ENCODE assay signal across 1 cellular context in genomic region chr6:13710552-13711383, GRCh38.
TF ChIP-seq lines count a peak whose summit lies in the region.

No MANE protein-coding gene starts in this region.

TF ChIP-seq in HepG2, 621 proteins besides CTCF, POLR2A, EP300 and RAD21 (continued from another document and continues in another):
- TF ChIP-seq THRA (CRISPR knock-in tag; IDR thresholded peaks at IDR 0.05; ENCODE audit: borderline replicate concordance) (no peak), UBTF (CRISPR knock-in tag; IDR thresholded peaks at IDR 0.05) (peak; percentile 86), ZNF546 (CRISPR knock-in tag; conservative IDR thresholded peaks at IDR 0.05) (no peak), PRMT3 (CRISPR knock-in tag; IDR thresholded peaks at IDR 0.05; ENCODE audit: borderline replicate concordance, low read depth) (no peak), ZNF136 (CRISPR knock-in tag; IDR thresholded peaks at IDR 0.05; ENCODE audit: low read depth) (no peak), LBX2 (CRISPR knock-in tag; IDR thresholded peaks at IDR 0.05; ENCODE audit: borderline replicate concordance) (no peak), PLRG1 (conservative IDR thresholded peaks at IDR 0.05) (no peak), GTF2F1 (IDR thresholded peaks at IDR 0.05; ENCODE audit: low read length) (no peak), POGZ (CRISPR knock-in tag; IDR thresholded peaks at IDR 0.05) (peak; percentile 27; the same call in 1 of the 2 replicates), NFIB (CRISPR knock-in tag; IDR thresholded peaks at IDR 0.05; ENCODE audit: borderline replicate concordance) (no peak), KDM5A (IDR thresholded peaks at IDR 0.05; ENCODE audit: borderline replicate concordance, low read length) (peak; percentile 57; the same call in 1 of the 2 replicates), HES4 (CRISPR knock-in tag; IDR thresholded peaks at IDR 0.05; ENCODE audit: borderline replicate concordance) (peak; percentile 45; the same call in 1 of the 2 replicates), ZNF296 (CRISPR knock-in tag; conservative IDR thresholded peaks at IDR 0.05) (no peak), BCL3 (CRISPR knock-in tag; IDR thresholded peaks at IDR 0.05) (0 out of 2 replicates have a peak, but pooled peaks have one; percentile 24), MLLT10 (CRISPR knock-in tag; IDR thresholded peaks at IDR 0.05) (no peak), ZSCAN5A (CRISPR knock-in tag; IDR thresholded peaks at IDR 0.05; ENCODE audit: borderline replicate concordance) (no peak), ETV5 (CRISPR knock-in tag; IDR thresholded peaks at IDR 0.05; ENCODE audit: borderline replicate concordance) (peak; percentile 27; the same call in 1 of the 2 replicates), RELA (CRISPR knock-in tag; IDR thresholded peaks at IDR 0.05) (0 out of 2 replicates have a peak, but pooled peaks have one; percentile 37), ZBTB39 (CRISPR knock-in tag; IDR thresholded peaks at IDR 0.05) (no peak), ZNF333 (CRISPR knock-in tag; IDR thresholded peaks at IDR 0.05; ENCODE audit: borderline replicate concordance) (no peak), RXRA (CRISPR knock-in tag; IDR thresholded peaks at IDR 0.05) (peak; percentile 74; the same call in 1 of the 2 replicates), ZNF709 (CRISPR knock-in tag; IDR thresholded peaks at IDR 0.05) (peak; percentile 38; the same call in 1 of the 2 replicates), EEA1 (CRISPR knock-in tag; IDR thresholded peaks at IDR 0.05; ENCODE audit: borderline replicate concordance) (peak; percentile 85; the same call in 1 of the 2 replicates), MXD4 (CRISPR knock-in tag; IDR thresholded peaks at IDR 0.05) (peak; percentile 70; the same call in 1 of the 2 replicates), ZNF431 (CRISPR knock-in tag; IDR thresholded peaks at IDR 0.05; ENCODE audit: borderline replicate concordance, low read depth) (no peak), SETDB1 (CRISPR knock-in tag; IDR thresholded peaks at IDR 0.05; ENCODE audit: borderline replicate concordance) (no peak), SPEN (CRISPR knock-in tag; IDR thresholded peaks at IDR 0.05; ENCODE audit: low read depth) (peak; percentile 50; the same call in 1 of the 2 replicates), NKX3-1 (CRISPR knock-in tag; IDR thresholded peaks at IDR 0.05) (no peak), ZNF441 (CRISPR knock-in tag; IDR thresholded peaks at IDR 0.05; ENCODE audit: borderline replicate concordance) (no peak; the same call in 1 of the 2 replicates), NBN (conservative IDR thresholded peaks at IDR 0.05) (no peak), BORCS8-MEF2B (CRISPR knock-in tag; IDR thresholded peaks at IDR 0.05) (0 out of 2 replicates have a peak, but pooled peaks have one; percentile 26), PITX1 (CRISPR knock-in tag; IDR thresholded peaks at IDR 0.05) (peak; percentile 38; the same call in 1 of the 2 replicates), RBM39 (IDR thresholded peaks at IDR 0.05; ENCODE audit: low read depth, low read length, poor library complexity, severe bottlenecking) (peak; percentile 91), PAX8 (CRISPR knock-in tag; IDR thresholded peaks at IDR 0.05; ENCODE audit: borderline replicate concordance) (no peak), ZNF142 (CRISPR knock-in tag; IDR thresholded peaks at IDR 0.05) (no peak; the same call in 1 of the 2 replicates), ELF3 (CRISPR knock-in tag; IDR thresholded peaks at IDR 0.05) (0 out of 2 replicates have a peak, but pooled peaks have one; percentile 24), ZNF225 (CRISPR knock-in tag; IDR thresholded peaks at IDR 0.05) (peak; percentile 68; the same call in 1 of the 2 replicates), ZNF816 (CRISPR knock-in tag; IDR thresholded peaks at IDR 0.05; ENCODE audit: borderline replicate concordance) (no peak), ZNF639 (CRISPR knock-in tag; conservative IDR thresholded peaks at IDR 0.05) (no peak; the same call in 1 of the 2 replicates), ZNF512B (CRISPR knock-in tag; IDR thresholded peaks at IDR 0.05; ENCODE audit: borderline replicate concordance) (no peak), SCMH1 (CRISPR knock-in tag; IDR thresholded peaks at IDR 0.05; ENCODE audit: borderline replicate concordance) (no peak), ZNF780A (CRISPR knock-in tag; IDR thresholded peaks at IDR 0.05) (no peak), BCL6 (CRISPR knock-in tag; IDR thresholded peaks at IDR 0.05) (peak; percentile 51; the same call in 1 of the 2 replicates), ZNF713 (CRISPR knock-in tag; IDR thresholded peaks at IDR 0.05) (0 out of 2 replicates have a peak, but pooled peaks have one; percentile 49)
